26 cellular contexts compared by ENCODE assay signal in genomic region chr3:18355819-18356218, GRCh38.
DNase-seq lines count a peak whose midpoint lies in the region; ATAC-seq and TF ChIP-seq lines count a peak whose summit lies in the region.
"Had no signal": no experiment of that assay in that cellular context is flagged by ENCODE, and none has a peak within 500 bp of the region (broad histone marks: within the 10 kb centered on the region; RNA-seq: fewer than 3 reads in every experiment).

No MANE protein-coding gene starts in this region.

- H3K4me3 ChIP-seq in CD8-positive, alpha-beta T cell (ENCODE audit: low read depth, low read length) = no peak overlapping the region
- no peak overlapping the region for H3K4me3 ChIP-seq in iPS-18a (ENCODE audit: low read length)
- no peak overlapping the region for H3K4me3 ChIP-seq in CD8-positive, alpha-beta memory T cell (ENCODE audit: low read length)
- H3K4me3 ChIP-seq: gastroesophageal sphincter, prostate gland, right lobe of liver, spleen, thyroid gland, vagina had no signal

- H3K36me3 Mint-ChIP-seq in activated CD4-positive, alpha-beta T cell treated with anti-CD3 and anti-CD28 coated beads for 36 hours (ENCODE audit: low read depth) = peaks cover 80% of the 10 kb centered on the region
- H3K36me3 Mint-ChIP-seq in activated CD4-positive, alpha-beta T cell treated with anti-CD3 and anti-CD28 coated beads, Interleukin-2, amount 10 ng/mL, durations not matched to agents 24 days and 14 days (ENCODE audit: low read depth) = peaks cover 74% of the 10 kb centered on the region
- peaks cover 76% of the 10 kb centered on the region for H3K36me3 Mint-ChIP-seq in CD8-positive, alpha-beta T cell
- peaks cover 9% of the 10 kb centered on the region for H3K36me3 Mint-ChIP-seq in WTC11
- peaks cover 6 to 65% (median 22%) of the 10 kb centered on the region in 3 donors for H3K36me3 Mint-ChIP-seq in CD8-positive, alpha-beta memory T cell

- no peaks in the 10 kb centered on the region for H3K27me3 Mint-ChIP-seq in activated CD4-positive, alpha-beta T cell treated with anti-CD3 and anti-CD28 coated beads for 36 hours
- H3K27me3 Mint-ChIP-seq in activated CD4-positive, alpha-beta T cell treated with anti-CD3 and anti-CD28 coated beads, Interleukin-2, amount 10 ng/mL, durations not matched to agents 24 days and 14 days = no peaks in the 10 kb centered on the region
- no peaks in the 10 kb centered on the region for H3K27me3 Mint-ChIP-seq in CD8-positive, alpha-beta T cell (ENCODE audit: low read depth)
- no peaks in the 10 kb centered on the region for H3K27me3 Mint-ChIP-seq in WTC11 (ENCODE audit: low read depth)
- H3K27me3 Mint-ChIP-seq in CD8-positive, alpha-beta memory T cell = no peaks in the 10 kb centered on the region

- POLR2A ChIA-PET in activated CD4-positive, alpha-beta T cell treated with anti-CD3 and anti-CD28 coated beads for 36 hours (lab: Charles Lee) = no interaction called here
- POLR2A ChIA-PET in CD8-positive, alpha-beta T cell (lab: Charles Lee) = no interaction called here
- POLR2A ChIA-PET in WTC11 (lab: Charles Lee) = no interaction called here
- POLR2A ChIA-PET in CD8-positive, alpha-beta memory T cell (lab: Charles Lee) = no interaction called here

- H3K27ac ChIP-seq in CD8-positive, alpha-beta T cell (ENCODE audit: low read depth, low read length) = no peak overlapping the region
- peak overlapping the region; percentile 41 for H3K27ac ChIP-seq in iPS-18a (ENCODE audit: low read length)
- no peak overlapping the region for H3K27ac ChIP-seq in CD8-positive, alpha-beta memory T cell (ENCODE audit: low read depth, low read length)
- H3K27ac ChIP-seq: C4-2B, gastroesophageal sphincter, prostate gland, right lobe of liver, RWPE1, spleen, thyroid gland, vagina had no signal

- peak overlapping the region; percentile 15 for H3K4me3 Mint-ChIP-seq in activated CD4-positive, alpha-beta T cell treated with anti-CD3 and anti-CD28 coated beads for 36 hours
- H3K4me3 Mint-ChIP-seq in activated CD4-positive, alpha-beta T cell treated with anti-CD3 and anti-CD28 coated beads, Interleukin-2, amount 10 ng/mL, durations not matched to agents 24 days and 14 days = no peak overlapping the region
- H3K4me3 Mint-ChIP-seq in CD8-positive, alpha-beta T cell = no peak overlapping the region
- no peak overlapping the region for H3K4me3 Mint-ChIP-seq in WTC11
- H3K4me3 Mint-ChIP-seq in CD8-positive, alpha-beta memory T cell = no peak overlapping the region
- H3K4me3 Mint-ChIP-seq: T-helper 1 cell treated with Interleukin-12 subunit alpha and Interleukin-12 subunit beta and Interleukin-4 antibody, amounts not matched to agents 30 μg/mL and 1 μg/mL, for 36 hours had no signal

- H3K27ac Mint-ChIP-seq in activated CD4-positive, alpha-beta T cell treated with anti-CD3 and anti-CD28 coated beads for 36 hours = peak overlapping the region; percentile 37
- no peak overlapping the region for H3K27ac Mint-ChIP-seq in activated CD4-positive, alpha-beta T cell treated with anti-CD3 and anti-CD28 coated beads, Interleukin-2, amount 10 ng/mL, durations not matched to agents 24 days and 14 days
- peak overlapping the region; percentile 70 for H3K27ac Mint-ChIP-seq in CD8-positive, alpha-beta T cell
- peak overlapping the region; percentile 36 for H3K27ac Mint-ChIP-seq in WTC11
- peak overlapping the region in 3 of 8 donors; percentile 30 to 45 (median 33) for H3K27ac Mint-ChIP-seq in CD8-positive, alpha-beta memory T cell
- H3K27ac Mint-ChIP-seq: T-helper 1 cell treated with Interleukin-12 subunit alpha and Interleukin-12 subunit beta and Interleukin-4 antibody, amounts not matched to agents 30 μg/mL and 1 μg/mL, for 36 hours had no signal

- intact Hi-C loops in activated CD4-positive, alpha-beta T cell treated with anti-CD3 and anti-CD28 coated beads for 36 hours (cut with DNase I, micrococcal nuclease) = no loop called here
- intact Hi-C loops in activated CD4-positive, alpha-beta T cell treated with anti-CD3 and anti-CD28 coated beads, Interleukin-2, amount 10 ng/mL, durations not matched to agents 24 days and 14 days (cut with micrococcal nuclease) = no loop called here
- intact Hi-C loops in CD8-positive, alpha-beta T cell (cut with DNase I, micrococcal nuclease) = loop anchor here in 1 of 2 experiments (2.0 to 5.0 kb wide), 2 partner anchors 15 to 36 kb away; no protein-coding TSS in a partner anchor

- H3K9me3 Mint-ChIP-seq in activated CD4-positive, alpha-beta T cell treated with anti-CD3 and anti-CD28 coated beads for 36 hours (ENCODE audit: low read depth) = no peaks in the 10 kb centered on the region
- H3K9me3 Mint-ChIP-seq in activated CD4-positive, alpha-beta T cell treated with anti-CD3 and anti-CD28 coated beads, Interleukin-2, amount 10 ng/mL, durations not matched to agents 24 days and 14 days = no peaks in the 10 kb centered on the region
- H3K9me3 Mint-ChIP-seq in CD8-positive, alpha-beta T cell = no peaks in the 10 kb centered on the region
- no peaks in the 10 kb centered on the region for H3K9me3 Mint-ChIP-seq in WTC11
- no peaks in the 10 kb centered on the region for H3K9me3 Mint-ChIP-seq in CD8-positive, alpha-beta memory T cell
- H3K9me3 Mint-ChIP-seq: T-helper 1 cell treated with Interleukin-12 subunit alpha and Interleukin-12 subunit beta and Interleukin-4 antibody, amounts not matched to agents 30 μg/mL and 1 μg/mL, for 36 hours had no signal

- no peak overlapping the region for H3K9ac ChIP-seq in iPS-18a (ENCODE audit: low read length)

- peaks cover 18% of the 10 kb centered on the region for H3K4me1 ChIP-seq in CD8-positive, alpha-beta T cell (ENCODE audit: insufficient read depth, low read length)
- H3K4me1 ChIP-seq in iPS-18a (ENCODE audit: control insufficient read depth, low read depth, low read length) = peaks cover 28% of the 10 kb centered on the region
- no peaks in the 10 kb centered on the region for H3K4me1 ChIP-seq in CD8-positive, alpha-beta memory T cell (ENCODE audit: insufficient read depth, low read length)
- H3K4me1 ChIP-seq: thyroid gland, vagina had no signal

- peaks cover 45% of the 10 kb centered on the region for H3K4me1 Mint-ChIP-seq in activated CD4-positive, alpha-beta T cell treated with anti-CD3 and anti-CD28 coated beads for 36 hours
- H3K4me1 Mint-ChIP-seq in activated CD4-positive, alpha-beta T cell treated with anti-CD3 and anti-CD28 coated beads, Interleukin-2, amount 10 ng/mL, durations not matched to agents 24 days and 14 days = peaks cover 31% of the 10 kb centered on the region
- peaks cover 68% of the 10 kb centered on the region for H3K4me1 Mint-ChIP-seq in CD8-positive, alpha-beta T cell (ENCODE audit: low read depth)
- H3K4me1 Mint-ChIP-seq in WTC11 = peaks cover 53% of the 10 kb centered on the region
- peaks cover 10 to 38% (median 16%) of the 10 kb centered on the region in 3 donors for H3K4me1 Mint-ChIP-seq in CD8-positive, alpha-beta memory T cell

- no peaks in the 10 kb centered on the region for H3K9me3 ChIP-seq in CD8-positive, alpha-beta T cell (ENCODE audit: low read length)
- H3K9me3 ChIP-seq in iPS-18a (ENCODE audit: control insufficient read depth, low read depth, low read length) = no peaks in the 10 kb centered on the region
- no peaks in the 10 kb centered on the region for H3K9me3 ChIP-seq in CD8-positive, alpha-beta memory T cell (ENCODE audit: low read length)
- H3K9me3 ChIP-seq: gastroesophageal sphincter, prostate gland, right lobe of liver, spleen, thyroid gland, vagina had no signal

- no peak for TF ChIP-seq CTCF in CD8-positive, alpha-beta T cell (IDR thresholded peaks at IDR 0.05)
- TF ChIP-seq CTCF in WTC11 (IDR thresholded peaks at IDR 0.05) = no peak

- H3K27me3 ChIP-seq in CD8-positive, alpha-beta T cell (ENCODE audit: insufficient read depth, low read length) = no peaks in the 10 kb centered on the region
- H3K27me3 ChIP-seq in iPS-18a (ENCODE audit: control insufficient read depth, insufficient read depth, low read length) = no peaks in the 10 kb centered on the region
- H3K27me3 ChIP-seq in CD8-positive, alpha-beta memory T cell (ENCODE audit: insufficient read depth, low read length, poor library complexity, severe bottlenecking) = no peaks in the 10 kb centered on the region
- H3K27me3 ChIP-seq: gastroesophageal sphincter, right lobe of liver, spleen, thyroid gland, vagina had no signal

- no peak for ATAC-seq in activated CD4-positive, alpha-beta T cell treated with anti-CD3 and anti-CD28 coated beads for 36 hours
- ATAC-seq in CD8-positive, alpha-beta T cell = no peak
- no peak for ATAC-seq in WTC11
- ATAC-seq: gastroesophageal sphincter, right lobe of liver had no signal

- no peak for DNase-seq in activated CD4-positive, alpha-beta T cell treated with anti-CD3 and anti-CD28 coated beads for 36 hours
- DNase-seq in activated CD4-positive, alpha-beta T cell treated with anti-CD3 and anti-CD28 coated beads, Interleukin-2, amount 10 ng/mL, durations not matched to agents 24 days and 14 days = no peak
- DNase-seq in CD8-positive, alpha-beta T cell = no peak
- DNase-seq in WTC11 (ENCODE audit: low spot score) (no peak), COLO829 (ENCODE audit: low spot score) (no peak)
- DNase-seq in CD8-positive, alpha-beta memory T cell = no peak
- DNase-seq in NK-92 treated with Interleukin-12 subunit alpha and Interleukin-12 subunit beta, amount 100 ng/mL, for 24 hours (lab: John Stamatoyannopoulos, UW) = no peak
- DNase-seq: activated CD8-positive, alpha-beta memory T cell treated with anti-CD3 and anti-CD28 coated beads for 24 hours; activated naive CD4-positive, alpha-beta T cell treated with anti-CD3 and anti-CD28 coated beads, Interleukin-2, amount 50 U/mL, for 16 hours; anterior cingulate cortex; hypothalamus; mammary epithelial cell; NCI-H187; OCI-M1; right lobe of liver; spleen; stimulated activated CD4-positive, alpha-beta T cell treated with anti-CD3 and anti-CD28 coated beads, Interleukin-2, amount 100 ng/mL, for 24 hours; stimulated activated CD8-positive, alpha-beta memory T cell treated with anti-CD3 and anti-CD28 coated beads, Interleukin-4, amount 100 ng/mL, for 48 hours; thyroid gland had no signal

- CTCF ChIA-PET in activated CD4-positive, alpha-beta T cell treated with anti-CD3 and anti-CD28 coated beads for 36 hours (lab: Charles Lee) = interaction anchor here (1.0 kb wide), 1 partner anchor 8 kb away, joined by 3 read pairs; no protein-coding TSS in a partner anchor
- CTCF ChIA-PET in CD8-positive, alpha-beta T cell (lab: Charles Lee) = no interaction called here
- CTCF ChIA-PET in WTC11 (lab: Charles Lee) = interaction anchor here (1.2 kb wide), 1 partner anchor 33 kb away, joined by 3 read pairs; no protein-coding TSS in a partner anchor
- CTCF ChIA-PET in CD8-positive, alpha-beta memory T cell (lab: Charles Lee) = no interaction called here

- peaks cover 26% of the 10 kb centered on the region for H3K36me3 ChIP-seq in CD8-positive, alpha-beta T cell (ENCODE audit: insufficient read depth, low read length)
- no peaks in the 10 kb centered on the region for H3K36me3 ChIP-seq in iPS-18a (ENCODE audit: control insufficient read depth, low read depth, low read length)
- peaks cover 21% of the 10 kb centered on the region for H3K36me3 ChIP-seq in CD8-positive, alpha-beta memory T cell (ENCODE audit: insufficient read depth, low read length)
- H3K36me3 ChIP-seq: prostate gland had no signal

TF ChIP-seq in WTC11, 78 proteins besides CTCF, POLR2A, EP300 and RAD21 (continues in another document):
- no peak for TF ChIP-seq CBFB (CRISPR knock-in tag; IDR thresholded peaks at IDR 0.05; ENCODE audit: low read depth)

Comparison
In these comparisons a context has a peak if more than half of its experiments do, and no peak if none do; other contexts are left out.
1. CTCF ChIA-PET loops: an anchor here in activated CD4-positive, alpha-beta T cell treated with anti-CD3 and anti-CD28 coated beads for 36 hours (1.0 kb wide) and WTC11 (1.2 kb wide); none called in CD8-positive, alpha-beta T cell and CD8-positive, alpha-beta memory T cell.